39 cellular contexts compared by ENCODE assay signal in the genomic region with DNA sequence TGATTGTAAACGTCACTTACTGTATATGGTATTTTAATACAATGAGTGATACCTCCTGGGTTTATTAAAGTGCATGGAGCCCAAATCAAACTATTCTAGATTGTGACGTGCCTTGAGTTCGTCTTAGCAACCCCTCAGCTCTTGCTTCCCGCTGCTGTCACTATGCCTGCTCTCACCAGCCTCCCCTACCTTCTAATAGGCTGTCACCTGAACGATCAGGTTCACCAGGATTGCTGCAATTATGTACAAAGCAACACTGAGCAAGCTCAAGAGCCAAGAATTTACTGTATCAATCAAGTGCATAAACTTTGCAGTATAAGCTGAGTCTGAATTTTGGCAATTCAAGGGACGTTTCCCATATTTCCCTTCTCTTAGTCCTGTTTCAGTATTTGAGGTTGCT. TPM values are rescaled to one million over a fixed set of nuclear protein-coding genes. Genes with fewer than 3 reads are reported as not detected.
"Had no signal": no experiment of that assay in that cellular context is flagged by ENCODE, and none has a peak within 500 bp of the region (broad histone marks: within the 10 kb centered on the region; RNA-seq: fewer than 3 reads in every experiment).

No MANE protein-coding gene starts in this region.

- H3K27ac Mint-ChIP-seq: activated CD4-positive, alpha-beta memory T cell treated with anti-CD3 and anti-CD28 coated beads for 36 hours; activated CD4-positive, alpha-beta T cell treated with anti-CD3 and anti-CD28 coated beads for 36 hours; activated CD4-positive, alpha-beta T cell treated with anti-CD3 and anti-CD28 coated beads, Interleukin-2, amount 10 ng/mL, durations not matched to agents 24 days and 14 days; activated CD8-positive, alpha-beta memory T cell treated with anti-CD3 and anti-CD28 coated beads, Interleukin-2, amount 10 ng/mL, durations not matched to agents 7 days and 5 days; activated CD8-positive, alpha-beta T cell treated with anti-CD3 and anti-CD28 coated beads, Interleukin-2, amount 10 ng/mL, durations not matched to agents 7 days and 5 days; activated naive CD4-positive, alpha-beta T cell treated with anti-CD3 and anti-CD28 coated beads for 36 hours; activated naive CD4-positive, alpha-beta T cell treated with anti-CD3 and anti-CD28 coated beads, Interleukin-2, amount 50 U/mL, for 24 hours; activated naive CD8-positive, alpha-beta T cell treated with anti-CD3 and anti-CD28 coated beads for 36 hours; activated naive CD8-positive, alpha-beta T cell treated with anti-CD3 and anti-CD28 coated beads, Interleukin-2, amount 50 U/mL, for 24 hours; activated T-helper 1 cell treated with anti-CD3 and anti-CD28 coated beads, Interleukin-12 subunit alpha, Interleukin-12 subunit beta, Interleukin-2, Interleukin-4 antibody, amounts not matched to agents 30 ng/mL and 10 ng/mL and 1 ng/mL, durations not matched to agents 14 hours and 24 hours and 36 hours; activated T-helper 2 cell treated with anti-CD3 and anti-CD28 coated beads, Interferon-gamma antibody, Interleukin-2, Interleukin-4, amounts not matched to agents 10 μg/mL and 5 μg/mL and 100 μg/mL, durations not matched to agents 14 hours and 24 hours and 36 hours; T-helper 17 cell; T-helper 2 cell treated with Interferon-gamma antibody and Interleukin-4, amounts not matched to agents 5 μg/mL and 100 μg/mL, for 36 hours had no signal

- H3K9me3 ChIP-seq: adrenal gland, body of pancreas, colonic mucosa, esophagus squamous epithelium, gastroesophageal sphincter, heart right ventricle had no signal

- DNase-seq: activated CD4-positive, alpha-beta memory T cell treated with anti-CD3 and anti-CD28 coated beads for 36 hours; activated CD4-positive, alpha-beta T cell treated with anti-CD3 and anti-CD28 coated beads for 36 hours; activated CD4-positive, alpha-beta T cell treated with anti-CD3 and anti-CD28 coated beads, Interleukin-2, amount 10 ng/mL, durations not matched to agents 24 days and 14 days; activated CD4-positive, CD25-positive, alpha-beta regulatory T cell; activated CD4-positive, CD25-positive, alpha-beta regulatory T cell treated with anti-CD3 and anti-CD28 coated beads, Interleukin-2, amount 50 U/mL, for 72 hours; activated CD8-positive, alpha-beta memory T cell treated with anti-CD3 and anti-CD28 coated beads, Interleukin-2, amount 10 ng/mL, durations not matched to agents 7 days and 5 days; activated CD8-positive, alpha-beta memory T cell treated with anti-CD3 and anti-CD28 coated beads, Interleukin-2, amount 50 U/mL, for 4 hours; activated CD8-positive, alpha-beta T cell treated with anti-CD3 and anti-CD28 coated beads, Interleukin-2, amount 10 ng/mL, durations not matched to agents 7 days and 5 days; activated effector memory CD4-positive, alpha-beta T cell treated with anti-CD3 and anti-CD28 coated beads, Interleukin-2, amount 50 U/mL, for 16 hours; activated naive CD4-positive, alpha-beta T cell treated with anti-CD3 and anti-CD28 coated beads for 36 hours; activated naive CD8-positive, alpha-beta T cell treated with anti-CD3 and anti-CD28 coated beads for 36 hours; activated naive CD8-positive, alpha-beta T cell treated with anti-CD3 and anti-CD28 coated beads, Interleukin-2, amount 50 U/mL, for 24 hours; activated T-cell treated with anti-CD3 and anti-CD28 coated beads, Interleukin-2, amount 50 U/mL, for 1 hour; activated T-cell treated with anti-CD3 and anti-CD28 coated beads, Interleukin-2, amount 50 U/mL, for 48 hours; adrenal gland; amygdala; aorta; body of pancreas; caudate nucleus; cerebellar nuclear complex; colonic mucosa; effector CD8-positive, alpha-beta T cell; esophagus squamous epithelium; foreskin melanocyte; heart right ventricle; T-helper 17 cell; T1000 had no signal

- ATAC-seq: activated CD4-positive, alpha-beta T cell treated with anti-CD3 and anti-CD28 coated beads for 36 hours; activated CD8-positive, alpha-beta memory T cell treated with anti-CD3 and anti-CD28 coated beads, Interleukin-2, amount 10 ng/mL, durations not matched to agents 7 days and 5 days; activated CD8-positive, alpha-beta T cell treated with anti-CD3 and anti-CD28 coated beads, Interleukin-2, amount 10 ng/mL, durations not matched to agents 7 days and 5 days; activated naive CD8-positive, alpha-beta T cell treated with anti-CD3 and anti-CD28 coated beads, Interleukin-2, amount 50 U/mL, for 24 hours; body of pancreas; gastroesophageal sphincter; heart right ventricle; T-helper 17 cell had no signal

- H3K27ac ChIP-seq: adrenal gland, body of pancreas, colonic mucosa, epithelial cell of prostate, esophagus squamous epithelium, gastroesophageal sphincter, heart right ventricle had no signal

- H3K36me3 Mint-ChIP-seq: activated CD4-positive, alpha-beta memory T cell treated with anti-CD3 and anti-CD28 coated beads for 36 hours; activated CD8-positive, alpha-beta memory T cell treated with anti-CD3 and anti-CD28 coated beads, Interleukin-2, amount 10 ng/mL, durations not matched to agents 7 days and 5 days; activated naive CD4-positive, alpha-beta T cell treated with anti-CD3 and anti-CD28 coated beads, Interleukin-2, amount 50 U/mL, for 24 hours; activated naive CD8-positive, alpha-beta T cell treated with anti-CD3 and anti-CD28 coated beads for 36 hours had no signal

- H3K4me3 ChIP-seq: adrenal gland, body of pancreas, colonic mucosa, esophagus squamous epithelium, gastroesophageal sphincter, heart right ventricle had no signal

- H3K27me3 ChIP-seq: adrenal gland, colonic mucosa, gastroesophageal sphincter, heart right ventricle had no signal

- H3K4me1 Mint-ChIP-seq: activated CD4-positive, alpha-beta T cell treated with anti-CD3 and anti-CD28 coated beads for 36 hours; activated CD4-positive, alpha-beta T cell treated with anti-CD3 and anti-CD28 coated beads, Interleukin-2, amount 10 ng/mL, durations not matched to agents 24 days and 14 days; activated CD8-positive, alpha-beta memory T cell treated with anti-CD3 and anti-CD28 coated beads, Interleukin-2, amount 10 ng/mL, durations not matched to agents 7 days and 5 days; activated naive CD4-positive, alpha-beta T cell treated with anti-CD3 and anti-CD28 coated beads, Interleukin-2, amount 50 U/mL, for 24 hours; activated naive CD8-positive, alpha-beta T cell treated with anti-CD3 and anti-CD28 coated beads for 36 hours; activated naive CD8-positive, alpha-beta T cell treated with anti-CD3 and anti-CD28 coated beads, Interleukin-2, amount 50 U/mL, for 24 hours had no signal

- H3K9me3 Mint-ChIP-seq: activated CD4-positive, alpha-beta memory T cell treated with anti-CD3 and anti-CD28 coated beads for 36 hours; activated CD4-positive, alpha-beta T cell treated with anti-CD3 and anti-CD28 coated beads, Interleukin-2, amount 10 ng/mL, durations not matched to agents 24 days and 14 days; activated naive CD4-positive, alpha-beta T cell treated with anti-CD3 and anti-CD28 coated beads for 36 hours; activated naive CD8-positive, alpha-beta T cell treated with anti-CD3 and anti-CD28 coated beads for 36 hours; activated naive CD8-positive, alpha-beta T cell treated with anti-CD3 and anti-CD28 coated beads, Interleukin-2, amount 50 U/mL, for 24 hours; activated T-helper 1 cell treated with anti-CD3 and anti-CD28 coated beads, Interleukin-12 subunit alpha, Interleukin-12 subunit beta, Interleukin-2, Interleukin-4 antibody, amounts not matched to agents 30 ng/mL and 10 ng/mL and 1 ng/mL, durations not matched to agents 14 hours and 24 hours and 36 hours; activated T-helper 2 cell treated with anti-CD3 and anti-CD28 coated beads, Interferon-gamma antibody, Interleukin-2, Interleukin-4, amounts not matched to agents 10 μg/mL and 5 μg/mL and 100 μg/mL, durations not matched to agents 14 hours and 24 hours and 36 hours; T-helper 2 cell treated with Interferon-gamma antibody and Interleukin-4, amounts not matched to agents 5 μg/mL and 100 μg/mL, for 36 hours had no signal

- H3K36me3 ChIP-seq: adrenal gland, colonic mucosa, esophagus squamous epithelium, gastroesophageal sphincter, heart right ventricle had no signal

- H3K4me3 Mint-ChIP-seq: activated CD4-positive, alpha-beta memory T cell treated with anti-CD3 and anti-CD28 coated beads for 36 hours; activated CD4-positive, alpha-beta T cell treated with anti-CD3 and anti-CD28 coated beads for 36 hours; activated CD4-positive, alpha-beta T cell treated with anti-CD3 and anti-CD28 coated beads, Interleukin-2, amount 10 ng/mL, durations not matched to agents 24 days and 14 days; activated CD8-positive, alpha-beta memory T cell treated with anti-CD3 and anti-CD28 coated beads, Interleukin-2, amount 10 ng/mL, durations not matched to agents 7 days and 5 days; activated CD8-positive, alpha-beta T cell treated with anti-CD3 and anti-CD28 coated beads, Interleukin-2, amount 10 ng/mL, durations not matched to agents 7 days and 5 days; activated naive CD4-positive, alpha-beta T cell treated with anti-CD3 and anti-CD28 coated beads for 36 hours; activated naive CD4-positive, alpha-beta T cell treated with anti-CD3 and anti-CD28 coated beads, Interleukin-2, amount 50 U/mL, for 24 hours; activated naive CD8-positive, alpha-beta T cell treated with anti-CD3 and anti-CD28 coated beads for 36 hours; activated naive CD8-positive, alpha-beta T cell treated with anti-CD3 and anti-CD28 coated beads, Interleukin-2, amount 50 U/mL, for 24 hours; activated T-helper 1 cell treated with anti-CD3 and anti-CD28 coated beads, Interleukin-12 subunit alpha, Interleukin-12 subunit beta, Interleukin-2, Interleukin-4 antibody, amounts not matched to agents 30 ng/mL and 10 ng/mL and 1 ng/mL, durations not matched to agents 14 hours and 24 hours and 36 hours; T-helper 17 cell; T-helper 2 cell treated with Interferon-gamma antibody and Interleukin-4, amounts not matched to agents 5 μg/mL and 100 μg/mL, for 36 hours had no signal

- H3K4me1 ChIP-seq: adrenal gland, body of pancreas, colonic mucosa, esophagus squamous epithelium, gastroesophageal sphincter, heart right ventricle had no signal

RNA-seq across cellular contexts. Expression of gene LECT2, which starts 3.0 kb away (rescaled TPM):
- total RNA-seq: activated CD4-positive, alpha-beta memory T cell treated with anti-CD3 and anti-CD28 coated beads for 36 hours; activated CD4-positive, alpha-beta T cell treated with anti-CD3 and anti-CD28 coated beads for 36 hours; activated CD4-positive, alpha-beta T cell treated with anti-CD3 and anti-CD28 coated beads, Interleukin-2, amount 10 ng/mL, durations not matched to agents 24 days and 14 days; activated CD8-positive, alpha-beta memory T cell treated with anti-CD3 and anti-CD28 coated beads for 36 hours; activated CD8-positive, alpha-beta memory T cell treated with anti-CD3 and anti-CD28 coated beads, Interleukin-2, amount 10 ng/mL, durations not matched to agents 7 days and 5 days; activated CD8-positive, alpha-beta T cell treated with anti-CD3 and anti-CD28 coated beads, Interleukin-2, amount 10 ng/mL, durations not matched to agents 7 days and 5 days; activated naive CD4-positive, alpha-beta T cell treated with anti-CD3 and anti-CD28 coated beads for 36 hours; activated naive CD8-positive, alpha-beta T cell treated with anti-CD3 and anti-CD28 coated beads for 36 hours; activated T-helper 1 cell treated with anti-CD3 and anti-CD28 coated beads, Interleukin-12 subunit alpha, Interleukin-12 subunit beta, Interleukin-2, Interleukin-4 antibody, amounts not matched to agents 30 ng/mL and 10 ng/mL and 1 ng/mL, durations not matched to agents 14 hours and 24 hours and 36 hours; activated T-helper 2 cell treated with anti-CD3 and anti-CD28 coated beads, Interferon-gamma antibody, Interleukin-2, Interleukin-4, amounts not matched to agents 10 μg/mL and 5 μg/mL and 100 μg/mL, durations not matched to agents 14 hours and 24 hours and 36 hours; adrenal gland; aorta; body of pancreas; colonic mucosa; dermis microvascular lymphatic vessel endothelial cell; endothelial cell of umbilical vein; esophagus squamous epithelium; fibroblast of lung; fibroblast of villous mesenchyme; gastroesophageal sphincter; glomerular endothelial cell; heart right ventricle; T-helper 17 cell had no signal

RNA-seq across cellular contexts. Expression of gene IL9, which starts 56.2 kb away (rescaled TPM):
- total RNA-seq: activated CD8-positive, alpha-beta memory T cell treated with anti-CD3 and anti-CD28 coated beads, Interleukin-2, amount 10 ng/mL, durations not matched to agents 7 days and 5 days; activated CD8-positive, alpha-beta T cell treated with anti-CD3 and anti-CD28 coated beads, Interleukin-2, amount 10 ng/mL, durations not matched to agents 7 days and 5 days; activated naive CD4-positive, alpha-beta T cell treated with anti-CD3 and anti-CD28 coated beads for 36 hours; activated naive CD8-positive, alpha-beta T cell treated with anti-CD3 and anti-CD28 coated beads for 36 hours; adrenal gland; aorta; body of pancreas; colonic mucosa; dermis microvascular lymphatic vessel endothelial cell; endothelial cell of umbilical vein; esophagus squamous epithelium; fibroblast of lung; fibroblast of villous mesenchyme; gastroesophageal sphincter; glomerular endothelial cell; heart right ventricle; T-helper 17 cell had no signal
